27 cellular contexts compared by ENCODE assay signal in genomic region chr4:86841309-86841708, GRCh38. TPM values are rescaled to one million over a fixed set of nuclear protein-coding genes. Genes with fewer than 3 reads are reported as not detected.
DNase-seq lines count a peak whose midpoint lies in the region; ATAC-seq, FAIRE-seq and TF ChIP-seq lines count a peak whose summit lies in the region.
"Had no signal": no experiment of that assay in that cellular context is flagged by ENCODE, and none has a peak within 500 bp of the region (broad histone marks: within the 10 kb centered on the region; RNA-seq: fewer than 3 reads in every experiment).

No MANE protein-coding gene starts in this region.

- CTCF ChIA-PET in activated CD4-positive, alpha-beta T cell treated with anti-CD3 and anti-CD28 coated beads for 36 hours (lab: Charles Lee) = no interaction called here

- POLR2A ChIA-PET in activated CD4-positive, alpha-beta T cell treated with anti-CD3 and anti-CD28 coated beads for 36 hours (lab: Charles Lee) = no interaction called here

- FAIRE-seq in bronchial epithelial cell (lab: Jason Lieb, UNC) = no peak
- FAIRE-seq: GM18507, H54 had no signal

- intact Hi-C loops in activated CD4-positive, alpha-beta T cell treated with anti-CD3 and anti-CD28 coated beads for 36 hours (cut with DNase I, micrococcal nuclease) = no loop called here

- ATAC-seq in foreskin keratinocyte = peak; percentile 68
- no peak for ATAC-seq in activated CD4-positive, alpha-beta T cell treated with anti-CD3 and anti-CD28 coated beads for 36 hours

- H3K27ac ChIP-seq in foreskin keratinocyte = peak overlapping the region; percentile 87

- H3K27ac Mint-ChIP-seq in activated CD4-positive, alpha-beta T cell treated with anti-CD3 and anti-CD28 coated beads for 36 hours = no peak overlapping the region
- H3K27ac Mint-ChIP-seq: CD14-positive monocyte; CD8-positive, alpha-beta memory T cell had no signal

- H3K36me3 ChIP-seq in bronchial epithelial cell (ENCODE audit: control insufficient read depth, insufficient read depth, low read length) = no peaks in the 10 kb centered on the region
- H3K36me3 ChIP-seq: BE2C had no signal

- H3K4me3 Mint-ChIP-seq in activated CD4-positive, alpha-beta T cell treated with anti-CD3 and anti-CD28 coated beads for 36 hours = no peak overlapping the region
- H3K4me3 Mint-ChIP-seq: CD14-positive monocyte; CD8-positive, alpha-beta memory T cell had no signal

- H3K4me1 ChIP-seq in foreskin keratinocyte = peaks cover 42% of the 10 kb centered on the region
- H3K4me1 ChIP-seq: BE2C had no signal

- no peaks in the 10 kb centered on the region for H3K27me3 ChIP-seq in bronchial epithelial cell (ENCODE audit: control insufficient read depth, insufficient read depth, low read length)
- no peaks in the 10 kb centered on the region for H3K27me3 ChIP-seq in foreskin keratinocyte
- H3K27me3 ChIP-seq: BE2C had no signal

- DNase-seq in EH (ENCODE audit: low read depth) (peak; percentile 60), NCI-H226 (peak; percentile 17), bronchial epithelial cell (ENCODE audit: low read depth) (peak; percentile 99), foreskin keratinocyte (peak; percentile 98 to 99), HT-29 (ENCODE audit: low spot score) (no peak), T-helper 9 cell (no peak)
- DNase-seq in activated CD4-positive, alpha-beta T cell treated with anti-CD3 and anti-CD28 coated beads for 36 hours = no peak
- no peak for DNase-seq in activated effector memory CD4-positive, alpha-beta T cell treated with Interleukin-2 at 50 U/mL for 16 hours
- DNase-seq: 8988T; ACHN; BE2C; CD8-positive, alpha-beta memory T cell; DMS 273 treated with DMSO at 0.1 percent for 48 hours; DMS79; Karpas-422; NCI-H1092 treated with DMSO at 0.1 percent for 48 hours; NCI-H1436; NCI-H187; NCI-H2171 treated with DMSO at 0.1 percent for 48 hours; NCI-H446; NCI-H524 treated with DMSO at 0.1 percent for 48 hours; NCI-H774; Right ventricle myocardium superior had no signal

- no peaks in the 10 kb centered on the region for H3K4me1 Mint-ChIP-seq in activated CD4-positive, alpha-beta T cell treated with anti-CD3 and anti-CD28 coated beads for 36 hours
- H3K4me1 Mint-ChIP-seq: CD8-positive, alpha-beta memory T cell had no signal

- H3K4me3 ChIP-seq in bronchial epithelial cell (ENCODE audit: low read depth, low read length) = no peak overlapping the region

- no peaks in the 10 kb centered on the region for H3K27me3 Mint-ChIP-seq in activated CD4-positive, alpha-beta T cell treated with anti-CD3 and anti-CD28 coated beads for 36 hours

- no peak for TF ChIP-seq CTCF in bronchial epithelial cell (IDR thresholded peaks at IDR 0.05; ENCODE audit: insufficient read depth, low read length, severe bottlenecking)
- TF ChIP-seq CTCF in foreskin keratinocyte (conservative IDR thresholded peaks at IDR 0.05) = no peak

- H3K36me3 Mint-ChIP-seq in activated CD4-positive, alpha-beta T cell treated with anti-CD3 and anti-CD28 coated beads for 36 hours (ENCODE audit: low read depth) = no peaks in the 10 kb centered on the region
- H3K36me3 Mint-ChIP-seq: CD14-positive monocyte; CD8-positive, alpha-beta memory T cell had no signal

- no peaks in the 10 kb centered on the region for H3K9me3 Mint-ChIP-seq in activated CD4-positive, alpha-beta T cell treated with anti-CD3 and anti-CD28 coated beads for 36 hours (ENCODE audit: low read depth)
- H3K9me3 Mint-ChIP-seq: CD8-positive, alpha-beta memory T cell had no signal

RNA-seq across cellular contexts. Expression of gene SLC10A6, which starts 7.9 kb away (rescaled TPM):
- 10.9 and 12.1 TPM in 2 replicates for total RNA-seq in bronchial epithelial cell
- total RNA-seq in foreskin keratinocyte = 12.7 and 17.1 TPM in 2 replicates
- polyA plus RNA-seq in foreskin keratinocyte = 1.2 and 1.9 TPM in 2 replicates
- total RNA-seq in activated CD4-positive, alpha-beta T cell treated with anti-CD3 and anti-CD28 coated beads for 36 hours = not detected
- not detected in 2 replicates for total RNA-seq in HT-29 (2014; rRNA removed; shearing (Covaris generic))
- total RNA-seq: CD8-positive, alpha-beta memory T cell; SK-MEL-5 had no signal
- polyA plus RNA-seq: CD14-positive monocyte; CD8-positive, alpha-beta memory T cell had no signal

RNA-seq across cellular contexts. Expression of gene C4orf36, which starts 50.9 kb away (rescaled TPM):
- total RNA-seq in bronchial epithelial cell = 1.8 and 2.4 TPM in 2 replicates
- 2.8 and 3.2 TPM in 2 replicates for total RNA-seq in foreskin keratinocyte
- polyA plus RNA-seq in foreskin keratinocyte = 3.2 and 3.9 TPM in 2 replicates
- total RNA-seq in activated CD4-positive, alpha-beta T cell treated with anti-CD3 and anti-CD28 coated beads for 36 hours = not detected
- 0.10 and 0.41 TPM in 2 replicates for total RNA-seq in HT-29 (2014; rRNA removed; shearing (Covaris generic))
- total RNA-seq: CD8-positive, alpha-beta memory T cell had no signal
- polyA plus RNA-seq: CD8-positive, alpha-beta memory T cell had no signal

Comparison
In these comparisons a context has a peak if more than half of its experiments do, and no peak if none do; other contexts are left out.
1. DNase-seq: peak in EH (single experiment), NCI-H226 (single experiment), bronchial epithelial cell (single experiment) and foreskin keratinocyte (2 of 2); none in activated CD4-positive, alpha-beta T cell treated with anti-CD3 and anti-CD28 coated beads for 36 hours (single experiment), HT-29 (single experiment), activated effector memory CD4-positive, alpha-beta T cell treated with Interleukin-2 at 50 U/mL for 16 hours (single experiment) and T-helper 9 cell (single experiment).
2. RNA of gene SLC10A6, which starts 7.9 kb away (total RNA-seq): 12.7 to 17.1 TPM in foreskin keratinocyte and 10.9 to 12.1 TPM in bronchial epithelial cell; not detected in activated CD4-positive, alpha-beta T cell treated with anti-CD3 and anti-CD28 coated beads for 36 hours and not detected in HT-29; every median in the first group is over 10 times any median in the second.